ENCODE assay signal across 8 cellular contexts in genomic region chr15:90402230-90402629, GRCh38. TPM values are rescaled to one million over a fixed set of nuclear protein-coding genes. Genes with fewer than 3 reads are reported as not detected.
DNase-seq lines count a peak whose midpoint lies in the region; ATAC-seq and TF ChIP-seq lines count a peak whose summit lies in the region.

No MANE protein-coding gene starts in this region.

- ATAC-seq in CD4-positive, CD25-positive, alpha-beta regulatory T cell (ENCODE audit: low read depth in 2 of 2) = no peak
- ATAC-seq in activated CD8-positive, alpha-beta T cell treated with anti-CD3 and anti-CD28 coated beads for 36 hours = no peak
- ATAC-seq in HG02642 (IDR thresholded peaks at IDR 0.05; ENCODE audit: poor library complexity, unreplicated experiment) (no peak), GM18870 (IDR thresholded peaks at IDR 0.05; ENCODE audit: unreplicated experiment) (no peak)

- intact Hi-C loops in activated CD8-positive, alpha-beta T cell treated with anti-CD3 and anti-CD28 coated beads for 36 hours (cut with micrococcal nuclease) = loop anchor here (2.0 kb wide), 1 partner anchor 13 kb away; the partner anchor contains the start of gene IQGAP1

- H3K27me3 ChIP-seq in CD4-positive, CD25-positive, alpha-beta regulatory T cell (ENCODE audit: control insufficient read depth, insufficient read depth, low read length) = no peaks in the 10 kb centered on the region
- no peaks in the 10 kb centered on the region for H3K27me3 ChIP-seq in skeletal muscle satellite cell (ENCODE audit: control insufficient read depth, insufficient read depth, low read length)

- no peaks in the 10 kb centered on the region for H3K9me3 Mint-ChIP-seq in CD4-positive, CD25-positive, alpha-beta regulatory T cell
- H3K9me3 Mint-ChIP-seq in activated CD8-positive, alpha-beta T cell treated with anti-CD3 and anti-CD28 coated beads for 36 hours = no peaks in the 10 kb centered on the region
- H3K9me3 Mint-ChIP-seq in glutamatergic neuron (ENCODE audit: unreplicated experiment) = no peaks in the 10 kb centered on the region

- DNase-seq in CD4-positive, CD25-positive, alpha-beta regulatory T cell = no peak
- DNase-seq in LHCN-M2 (ENCODE audit: low read depth) (peak; percentile 98), glutamatergic neuron (no peak), GM13977 (ENCODE audit: low spot score) (no peak)
- DNase-seq in activated CD8-positive, alpha-beta T cell treated with anti-CD3 and anti-CD28 coated beads for 36 hours = no peak

- peak overlapping the region; percentile 75 for H3K9ac ChIP-seq in skeletal muscle satellite cell (ENCODE audit: low read depth, low read length)

- H3K36me3 Mint-ChIP-seq in CD4-positive, CD25-positive, alpha-beta regulatory T cell = no peaks in the 10 kb centered on the region
- H3K36me3 Mint-ChIP-seq in activated CD8-positive, alpha-beta T cell treated with anti-CD3 and anti-CD28 coated beads for 36 hours (ENCODE audit: low read depth) = peaks cover 18% of the 10 kb centered on the region
- H3K36me3 Mint-ChIP-seq in glutamatergic neuron (ENCODE audit: unreplicated experiment) = no peaks in the 10 kb centered on the region

- peak overlapping the region; percentile 98 for H3K27ac ChIP-seq in CD4-positive, CD25-positive, alpha-beta regulatory T cell (ENCODE audit: insufficient read depth, low read length, poor library complexity, severe bottlenecking)

- H3K4me3 Mint-ChIP-seq in CD4-positive, CD25-positive, alpha-beta regulatory T cell = peak overlapping the region in 3 of 4 donors; percentile 36 to 90 (median 82)
- no peak overlapping the region for H3K4me3 Mint-ChIP-seq in activated CD8-positive, alpha-beta T cell treated with anti-CD3 and anti-CD28 coated beads for 36 hours
- peak overlapping the region; percentile 58 for H3K4me3 Mint-ChIP-seq in glutamatergic neuron (ENCODE audit: unreplicated experiment)

- peak overlapping the region; percentile 72 for H3K4me3 ChIP-seq in CD4-positive, CD25-positive, alpha-beta regulatory T cell (ENCODE audit: low read depth, low read length)
- H3K4me3 ChIP-seq in skeletal muscle satellite cell (ENCODE audit: low read length) = peak overlapping the region; percentile 49

- peaks cover 41 to 83% (median 73%) of the 10 kb centered on the region in 4 donors for H3K4me1 Mint-ChIP-seq in CD4-positive, CD25-positive, alpha-beta regulatory T cell
- peaks cover 67% of the 10 kb centered on the region for H3K4me1 Mint-ChIP-seq in activated CD8-positive, alpha-beta T cell treated with anti-CD3 and anti-CD28 coated beads for 36 hours (ENCODE audit: low read depth)
- H3K4me1 Mint-ChIP-seq in glutamatergic neuron (ENCODE audit: low read depth, unreplicated experiment) = peaks cover 37% of the 10 kb centered on the region

- peaks cover 60% of the 10 kb centered on the region for H3K4me1 ChIP-seq in CD4-positive, CD25-positive, alpha-beta regulatory T cell (ENCODE audit: control insufficient read depth, insufficient read depth, low read length, poor library complexity, severe bottlenecking)
- H3K4me1 ChIP-seq in skeletal muscle satellite cell (ENCODE audit: control insufficient read depth, insufficient read depth, low read length) = peaks cover 73% of the 10 kb centered on the region

- H3K36me3 ChIP-seq in CD4-positive, CD25-positive, alpha-beta regulatory T cell (ENCODE audit: control insufficient read depth, insufficient read depth, low read length) = no peaks in the 10 kb centered on the region
- no peaks in the 10 kb centered on the region for H3K36me3 ChIP-seq in skeletal muscle satellite cell (ENCODE audit: insufficient read depth, low read length)

- POLR2A ChIA-PET in activated CD8-positive, alpha-beta T cell treated with anti-CD3 and anti-CD28 coated beads for 36 hours (lab: Charles Lee) = interaction anchor here (2.9 to 4.4 kb wide), 2 partner anchors 14 to 17 kb away, joined by 15 read pairs; partner anchors contain the start of gene IQGAP1

- CTCF ChIA-PET in activated CD8-positive, alpha-beta T cell treated with anti-CD3 and anti-CD28 coated beads for 36 hours (lab: Charles Lee) = interaction anchor here (1.2 to 3.9 kb wide), 3 partner anchors 13 to 82 kb away, joined by 3 to 13 read pairs (median 13); no protein-coding TSS in a partner anchor

- TF ChIP-seq CTCF in activated CD8-positive, alpha-beta T cell treated with anti-CD3 and anti-CD28 coated beads for 36 hours (IDR thresholded peaks at IDR 0.05) = no peak
- TF ChIP-seq CTCF in glutamatergic neuron (IDR thresholded peaks at IDR 0.05; ENCODE audit: partially characterized antibody, unreplicated experiment) (no peak), GM13977 (IDR thresholded peaks at IDR 0.05; ENCODE audit: extremely low read depth, insufficient read depth, missing control alignments) (no peak)

- in situ Hi-C loops in GM13977 (cut with MboI; ENCODE audit: low pct_unique_long_range_greater_than_20kb, low sequenced_read_pairs, unreplicated experiment) = no loop called here

- H3K27me3 Mint-ChIP-seq in CD4-positive, CD25-positive, alpha-beta regulatory T cell = no peaks in the 10 kb centered on the region
- H3K27me3 Mint-ChIP-seq in activated CD8-positive, alpha-beta T cell treated with anti-CD3 and anti-CD28 coated beads for 36 hours = no peaks in the 10 kb centered on the region
- H3K27me3 Mint-ChIP-seq in glutamatergic neuron (ENCODE audit: unreplicated experiment) = peaks cover 4% of the 10 kb centered on the region

- H3K27ac Mint-ChIP-seq in CD4-positive, CD25-positive, alpha-beta regulatory T cell = peak overlapping the region; percentile 81 to 100 (median 98)
- peak overlapping the region; percentile 95 for H3K27ac Mint-ChIP-seq in activated CD8-positive, alpha-beta T cell treated with anti-CD3 and anti-CD28 coated beads for 36 hours
- peak overlapping the region; percentile 91 for H3K27ac Mint-ChIP-seq in glutamatergic neuron (ENCODE audit: unreplicated experiment)

- H3K9me3 ChIP-seq in CD4-positive, CD25-positive, alpha-beta regulatory T cell (ENCODE audit: control insufficient read depth in 2 of 2, low read length in 2 of 2) = no peaks in the 10 kb centered on the region
- no peaks in the 10 kb centered on the region for H3K9me3 ChIP-seq in skeletal muscle satellite cell (replicated peaks; ENCODE audit: low read length)

- H3K4me2 ChIP-seq in skeletal muscle satellite cell (ENCODE audit: low read length) = peak overlapping the region; percentile 74

RNA-seq across cellular contexts. Expression of gene IQGAP1, which starts 14.2 kb away (rescaled TPM):
- 198 TPM for total RNA-seq in CD4-positive, CD25-positive, alpha-beta regulatory T cell
- 100 to 1,000 TPM in 3 of 4 donors, 10 to 100 TPM in 1; 98.2 to 147 (median 123) TPM for polyA plus RNA-seq in CD4-positive, CD25-positive, alpha-beta regulatory T cell
- total RNA-seq in LHCN-M2 (2014; rRNA removed) (203 and 217 TPM in 2 replicates), glutamatergic neuron (ENCODE audit: unreplicated experiment) (61.1 TPM)
- polyA plus RNA-seq in LHCN-M2 (2012) = 122 TPM
- total RNA-seq in activated CD8-positive, alpha-beta T cell treated with anti-CD3 and anti-CD28 coated beads for 36 hours = 100 to 1,000 TPM; 148 to 155 TPM
- total RNA-seq in skeletal muscle satellite cell (2012; rRNA removed) = 151 and 176 TPM in 2 replicates

RNA-seq across cellular contexts. Expression of gene ZNF774, which starts 50.1 kb away (rescaled TPM):
- total RNA-seq in CD4-positive, CD25-positive, alpha-beta regulatory T cell = not detected
- polyA plus RNA-seq in CD4-positive, CD25-positive, alpha-beta regulatory T cell = not detected
- total RNA-seq in LHCN-M2 (2014; rRNA removed) (0.75 and 0.77 TPM in 2 replicates), glutamatergic neuron (ENCODE audit: unreplicated experiment) (6.7 TPM)
- polyA plus RNA-seq in LHCN-M2 (2012) = 0.67 TPM
- total RNA-seq in activated CD8-positive, alpha-beta T cell treated with anti-CD3 and anti-CD28 coated beads for 36 hours = 1 to 10 TPM; 1.2 to 1.4 TPM
- 0.87 and 1.0 TPM in 2 replicates for total RNA-seq in skeletal muscle satellite cell (2012; rRNA removed)
